1 cellular context compared by ENCODE assay signal in genomic region chr22:37183432-37184379, GRCh38.
A peak's percentile ranks its signal among the peaks of the same experiment; 100 is the strongest.
TF ChIP-seq lines count a peak whose summit lies in the region.

No MANE protein-coding gene starts in this region.

TF ChIP-seq in GM12878, 131 proteins besides CTCF, POLR2A, EP300 and RAD21:
- TF ChIP-seq BHLHE40 (IDR thresholded peaks at IDR 0.05; ENCODE audit: borderline replicate concordance in 1 of 2, low read depth in 2 of 2, low read length in 1 of 2) (peak; percentile 14 to 35; a peak in 1 of 4 replicates), CREB1 (IDR thresholded peaks at IDR 0.05; ENCODE audit: low read depth) (no peak)
